13 cellular contexts compared by ENCODE assay signal in genomic region chr9:136851941-136852663, GRCh38. TPM values are rescaled to one million over a fixed set of nuclear protein-coding genes. Genes with fewer than 3 reads are reported as not detected.
A peak's percentile ranks its signal among the peaks of the same experiment; 100 is the strongest.
DNase-seq lines count a peak whose midpoint lies in the region; ATAC-seq and FAIRE-seq lines count a peak whose summit lies in the region.
"Had no signal": no experiment of that assay in that cellular context is flagged by ENCODE, and none has a peak within 500 bp of the region (broad histone marks: within the 10 kb centered on the region; RNA-seq: fewer than 3 reads in every experiment).

Gene MAMDC4, plus strand, starts transcription at chr9:136852346. Its CDS starts 71 bp downstream, at chr9:136852417.

- peak within 1 kb of the TSS in 1 of 2 donors; percentile 25 for H3K27ac ChIP-seq in small intestine (ENCODE audit: low read depth in 1 of 2, low read length in 1 of 2)
- H3K27ac ChIP-seq: foreskin keratinocyte, GM23248, prostate gland had no signal

- peaks cover 0 to 2% of the 10 kb centered on the region in 2 donors for H3K4me1 ChIP-seq in small intestine (ENCODE audit: control insufficient read depth in 2 of 2, insufficient read depth in 1 of 2, low read depth in 1 of 2, low read length in 1 of 2)
- H3K4me1 ChIP-seq: foreskin keratinocyte, prostate gland had no signal

- peaks cover 7% of the 10 kb centered on the region for H3K27me3 Mint-ChIP-seq in activated CD8-positive, alpha-beta T cell treated with anti-CD3 and anti-CD28 coated beads, Interleukin-2, amount 10 ng/mL, durations not matched to agents 7 days and 5 days (ENCODE audit: low read depth)

- H3K4me3 ChIP-seq in small intestine (ENCODE audit: low read depth in 1 of 2, low read length in 2 of 2): no peak within 1 kb of the TSS
- H3K4me3 ChIP-seq: GM23248, prostate gland had no signal

- DNase-seq in HK-2 (ENCODE audit: unreplicated experiment) (peak; percentile 14), islet precursor cell (peak; percentile 58), small intestine (peak; percentile 27), DMS53 treated with DMSO at 0.1 percent for 48 hours (lab: John Stamatoyannopoulos, UW; ENCODE audit: unreplicated experiment) (no peak)
- DNase-seq in activated CD8-positive, alpha-beta T cell treated with anti-CD3 and anti-CD28 coated beads, Interleukin-2, amount 10 ng/mL, durations not matched to agents 7 days and 5 days: no peak
- DNase-seq: activated CD4-positive, CD25-positive, alpha-beta regulatory T cell; foreskin keratinocyte; GM23248; NCI-H69 had no signal

- peaks cover 18% of the 10 kb centered on the region for H3K4me1 Mint-ChIP-seq in activated CD8-positive, alpha-beta T cell treated with anti-CD3 and anti-CD28 coated beads, Interleukin-2, amount 10 ng/mL, durations not matched to agents 7 days and 5 days (ENCODE audit: low read depth)

- 33 to 57% (median 42%) methylated on average over 21 to 23 of the region's 23 CpGs for WGBS in small intestine, 3 donors

- CTCF ChIA-PET in activated CD8-positive, alpha-beta T cell treated with anti-CD3 and anti-CD28 coated beads, Interleukin-2, amount 10 ng/mL, durations not matched to agents 7 days and 5 days (lab: Charles Lee): interaction anchor here (0.6 to 0.8 kb wide), 2 partner anchors 9 to 31 kb away, joined by 3 read pairs; no protein-coding TSS in a partner anchor

- H3K27ac Mint-ChIP-seq in activated CD8-positive, alpha-beta T cell treated with anti-CD3 and anti-CD28 coated beads, Interleukin-2, amount 10 ng/mL, durations not matched to agents 7 days and 5 days: no peak within 1 kb of the TSS
- H3K27ac Mint-ChIP-seq: activated naive CD4-positive, alpha-beta T cell treated with anti-CD3 and anti-CD28 coated beads, Interleukin-2, amount 50 U/mL, for 24 hours had no signal

- no peak within 1 kb of the TSS for H3K4me3 Mint-ChIP-seq in activated CD8-positive, alpha-beta T cell treated with anti-CD3 and anti-CD28 coated beads, Interleukin-2, amount 10 ng/mL, durations not matched to agents 7 days and 5 days

- POLR2A ChIA-PET in activated CD8-positive, alpha-beta T cell treated with anti-CD3 and anti-CD28 coated beads, Interleukin-2, amount 10 ng/mL, durations not matched to agents 7 days and 5 days (lab: Charles Lee): interaction anchor here (0.6 kb wide), 1 partner anchor 63 kb away, joined by 3 read pairs; no protein-coding TSS in a partner anchor

- no peak for FAIRE-seq in small intestine (lab: Jason Lieb, UNC)

- H3K36me3 Mint-ChIP-seq in activated CD8-positive, alpha-beta T cell treated with anti-CD3 and anti-CD28 coated beads, Interleukin-2, amount 10 ng/mL, durations not matched to agents 7 days and 5 days (ENCODE audit: low read depth): peaks cover 9% of the 10 kb centered on the region
- H3K36me3 Mint-ChIP-seq: activated naive CD4-positive, alpha-beta T cell treated with anti-CD3 and anti-CD28 coated beads, Interleukin-2, amount 50 U/mL, for 24 hours had no signal

- H3K9me3 ChIP-seq in small intestine (ENCODE audit: control insufficient read depth, low read depth): no peaks in the 10 kb centered on the region
- H3K9me3 ChIP-seq: prostate gland had no signal

- H3K9me3 Mint-ChIP-seq in activated CD8-positive, alpha-beta T cell treated with anti-CD3 and anti-CD28 coated beads, Interleukin-2, amount 10 ng/mL, durations not matched to agents 7 days and 5 days (ENCODE audit: insufficient read depth): no peaks in the 10 kb centered on the region
- H3K9me3 Mint-ChIP-seq: activated naive CD4-positive, alpha-beta T cell treated with anti-CD3 and anti-CD28 coated beads, Interleukin-2, amount 50 U/mL, for 24 hours had no signal

- H3K27me3 ChIP-seq in small intestine (ENCODE audit: control insufficient read depth in 2 of 2, insufficient read depth in 2 of 2, low read length in 2 of 2): no peaks in the 10 kb centered on the region

- no peak for ATAC-seq in activated CD8-positive, alpha-beta T cell treated with anti-CD3 and anti-CD28 coated beads, Interleukin-2, amount 10 ng/mL, durations not matched to agents 7 days and 5 days
- ATAC-seq in HG03196 (IDR thresholded peaks at IDR 0.05; ENCODE audit: unreplicated experiment) (no peak), GM21723 (IDR thresholded peaks at IDR 0.05; ENCODE audit: unreplicated experiment) (no peak)
- ATAC-seq: foreskin keratinocyte had no signal

- no peaks in the 10 kb centered on the region for H3K36me3 ChIP-seq in small intestine (ENCODE audit: control insufficient read depth in 2 of 2, insufficient read depth in 2 of 2, low read length in 2 of 2)
- H3K36me3 ChIP-seq: prostate gland had no signal

RNA-seq across cellular contexts. Expression of gene MAMDC4, which starts in this region (rescaled TPM):
- 10 to 100 TPM; 14.7 to 15.8 TPM for total RNA-seq in activated CD8-positive, alpha-beta T cell treated with anti-CD3 and anti-CD28 coated beads, Interleukin-2, amount 10 ng/mL, durations not matched to agents 7 days and 5 days
- polyA plus RNA-seq in small intestine: 1 to 10 TPM; 4.6 to 8.9 (median 8.9) TPM

Comparison
In these comparisons a context has a peak if more than half of its experiments do, and no peak if none do; other contexts are left out.
1. DNase-seq: peak in HK-2 (single experiment), islet precursor cell (single experiment) and small intestine (single experiment); none in activated CD8-positive, alpha-beta T cell treated with anti-CD3 and anti-CD28 coated beads, Interleukin-2, amount 10 ng/mL, durations not matched to agents 7 days and 5 days (single experiment) and DMS53 treated with DMSO at 0.1 percent for 48 hours (single experiment).